ENCODE assay signal across 8 cellular contexts in genomic region chr19:47227347-47228167, GRCh38. TPM values are rescaled to one million over a fixed set of nuclear protein-coding genes. Genes with fewer than 3 reads are reported as not detected.
DNase-seq lines count a peak whose midpoint lies in the region; ATAC-seq and TF ChIP-seq lines count a peak whose summit lies in the region.

No MANE protein-coding gene starts in this region.

- H3K79me2 ChIP-seq in neural progenitor cell (ENCODE audit: low read depth): peaks cover 57% of the 10 kb centered on the region

- H3K36me3 Mint-ChIP-seq in neural progenitor cell: no peaks in the 10 kb centered on the region

- H3K27ac ChIP-seq in gastroesophageal sphincter (peak overlapping the region; percentile 100), neural progenitor cell (peak overlapping the region; percentile 36)

- peaks cover 23% of the 10 kb centered on the region for H3K4me1 Mint-ChIP-seq in neural progenitor cell

- H3K4me3 ChIP-seq in gastroesophageal sphincter (peak overlapping the region; percentile 79 to 99), neural progenitor cell (peak overlapping the region; percentile 100)

- no peak overlapping the region for H2AFZ ChIP-seq in neural progenitor cell (replicated peaks)

- peaks cover 0 to 70% (median 6%) of the 10 kb centered on the region in 3 donors for H3K4me1 ChIP-seq in gastroesophageal sphincter
- H3K4me1 ChIP-seq in neural progenitor cell: peaks cover 23% of the 10 kb centered on the region

- H3F3A ChIP-seq in neural progenitor cell (ENCODE audit: low read depth): peaks cover 60% of the 10 kb centered on the region

- TF ChIP-seq POLR2A in gastroesophageal sphincter (IDR thresholded peaks at IDR 0.05): peak in 1 of 2 donors; percentile 52

- TF ChIP-seq EP300 in gastroesophageal sphincter (IDR thresholded peaks at IDR 0.05): no peak

- 0% methylated on average over 6 of the region's 27 CpGs; no CpG with 5 or more reads in 1 of the 2 donors for WGBS in gastroesophageal sphincter (ENCODE audit: low coverage in 1 of 2), 2 donors

- peak overlapping the region; percentile 86 for H3K4me3 Mint-ChIP-seq in neural progenitor cell

- H3K4me2 ChIP-seq in neural progenitor cell: peak overlapping the region; percentile 99

- H3K9ac ChIP-seq in neural progenitor cell: no peak overlapping the region

- H4K20me1 ChIP-seq in neural progenitor cell (ENCODE audit: low read depth): peaks cover 24% of the 10 kb centered on the region

- H3K9me3 Mint-ChIP-seq in neural progenitor cell: no peaks in the 10 kb centered on the region

- H3K9me3 ChIP-seq in gastroesophageal sphincter (no peaks in the 10 kb centered on the region), neural progenitor cell (ENCODE audit: low read depth) (no peaks in the 10 kb centered on the region)

- H3K27me3 ChIP-seq in gastroesophageal sphincter (no peaks in the 10 kb centered on the region), neural progenitor cell (no peaks in the 10 kb centered on the region)

- TF ChIP-seq CTCF in gastroesophageal sphincter (IDR thresholded peaks at IDR 0.05): peak in 1 of 4 experiments; percentile 9
- TF ChIP-seq CTCF in neural progenitor cell (IDR thresholded peaks at IDR 0.05): no peak

- peak; percentile 22 for ATAC-seq in GM21737 (IDR thresholded peaks at IDR 0.05; ENCODE audit: unreplicated experiment)
- peak; percentile 58 for ATAC-seq in gastroesophageal sphincter
- no peak for ATAC-seq in HG02588 (IDR thresholded peaks at IDR 0.05; ENCODE audit: unreplicated experiment)
- no peak for ATAC-seq in HG03460 (IDR thresholded peaks at IDR 0.05; ENCODE audit: unreplicated experiment)

- H3K36me3 ChIP-seq in gastroesophageal sphincter (peaks cover 0 to 8% of the 10 kb centered on the region in 2 donors), neural progenitor cell (no peaks in the 10 kb centered on the region)

- peaks cover 11% of the 10 kb centered on the region for H3K27me3 Mint-ChIP-seq in neural progenitor cell (ENCODE audit: insufficient read depth, low read depth)

- DNase-seq in CD1c-positive myeloid dendritic cell (ENCODE audit: extremely low spot score) (peak; percentile 93), NCI-H82 treated with DMSO at 0.1 percent for 48 hours (lab: John Stamatoyannopoulos, UW; ENCODE audit: unreplicated experiment) (peak; percentile 31), neural progenitor cell (ENCODE audit: low spot score) (peak; percentile 97)
- DNase-seq in activated T-helper 9 cell treated with anti-CD3 and anti-CD28 coated beads, Interleukin-2, amount 50 U/mL, for 16 hours (ENCODE audit: low read depth): peak; percentile 28

- peak overlapping the region; percentile 78 for H3K27ac Mint-ChIP-seq in neural progenitor cell

RNA-seq across cellular contexts. Expression of gene BBC3, which starts 3.4 kb away (rescaled TPM):
- 10 to 100 TPM in 2 of 4 donors, 1 to 10 TPM in 2; 3.6 to 11.4 (median 10.2) TPM for total RNA-seq in gastroesophageal sphincter
- total RNA-seq in neural progenitor cell (ENCODE audit: low replicate concordance): 2.8 and 19.1 TPM in 2 replicates

RNA-seq across cellular contexts. Expression of gene CCDC9, which starts 28.8 kb away (rescaled TPM):
- total RNA-seq in gastroesophageal sphincter: 10 to 100 TPM; 17.3 to 36.9 (median 28.5) TPM
- 3.4 and 16.0 TPM in 2 replicates for total RNA-seq in neural progenitor cell (ENCODE audit: low replicate concordance)

RNA-seq across cellular contexts. Expression of gene INAFM1, which starts 47.1 kb away (rescaled TPM):
- total RNA-seq in gastroesophageal sphincter (10 to 100 TPM in 2 of 4 donors, 1 to 10 TPM in 2; 5.0 to 14.7 (median 11.7) TPM), neural progenitor cell (ENCODE audit: low replicate concordance) (3.7 TPM in 1 of 2 replicates, not detected in the other)

Comparison
In these comparisons a context has a peak if more than half of its experiments do, and no peak if none do; other contexts are left out.
1. DNase-seq: peak in every context shown above with its lines; median percentile 97 in neural progenitor cell; 93 in CD1c-positive myeloid dendritic cell; 31 in NCI-H82 treated with DMSO at 0.1 percent for 48 hours; 28 in activated T-helper 9 cell treated with anti-CD3 and anti-CD28 coated beads, Interleukin-2, amount 50 U/mL, for 16 hours.
2. ATAC-seq: peak in GM21737 (single experiment) and gastroesophageal sphincter (single experiment); none in HG02588 (single experiment) and HG03460 (single experiment).